1 cellular context compared by ENCODE assay signal in the genomic region with DNA sequence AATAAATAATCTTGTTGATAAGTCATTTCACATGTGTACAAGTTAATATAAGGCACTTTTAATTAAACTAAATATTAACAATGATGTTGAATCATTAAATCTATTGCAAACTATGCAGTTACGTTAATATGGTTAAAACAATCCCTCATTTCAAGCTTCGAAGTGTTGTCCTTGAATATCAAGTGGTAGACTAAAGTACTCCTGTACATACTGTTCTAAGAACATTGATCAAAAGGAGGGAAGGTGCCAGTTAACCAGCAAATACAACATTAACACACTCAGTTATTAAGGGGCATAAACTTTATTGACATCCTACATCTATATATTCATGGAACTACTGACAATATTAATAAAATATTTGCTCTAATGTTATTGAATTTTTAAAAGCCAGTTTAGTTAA.
TF ChIP-seq lines count a peak whose summit lies in the region.

No MANE protein-coding gene starts in this region.

TF ChIP-seq in SK-N-SH, 30 proteins besides CTCF, POLR2A, EP300 and RAD21 (continued from another document):
- TF ChIP-seq, protein P1, sequence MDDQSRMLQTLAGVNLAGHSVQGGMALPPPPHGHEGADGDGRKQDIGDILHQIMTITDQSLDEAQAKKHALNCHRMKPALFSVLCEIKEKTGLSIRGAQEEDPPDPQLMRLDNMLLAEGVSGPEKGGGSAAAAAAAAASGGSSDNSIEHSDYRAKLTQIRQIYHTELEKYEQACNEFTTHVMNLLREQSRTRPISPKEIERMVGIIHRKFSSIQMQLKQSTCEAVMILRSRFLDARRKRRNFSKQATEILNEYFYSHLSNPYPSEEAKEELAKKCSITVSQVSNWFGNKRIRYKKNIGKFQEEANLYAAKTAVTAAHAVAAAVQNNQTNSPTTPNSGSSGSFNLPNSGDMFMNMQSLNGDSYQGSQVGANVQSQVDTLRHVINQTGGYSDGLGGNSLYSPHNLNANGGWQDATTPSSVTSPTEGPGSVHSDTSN (IDR thresholded peaks at IDR 0.05), result no peak
- TF ChIP-seq CHD2 (IDR thresholded peaks at IDR 0.05; ENCODE audit: low read length, partially characterized antibody), result no peak
- TF ChIP-seq, protein P2, sequence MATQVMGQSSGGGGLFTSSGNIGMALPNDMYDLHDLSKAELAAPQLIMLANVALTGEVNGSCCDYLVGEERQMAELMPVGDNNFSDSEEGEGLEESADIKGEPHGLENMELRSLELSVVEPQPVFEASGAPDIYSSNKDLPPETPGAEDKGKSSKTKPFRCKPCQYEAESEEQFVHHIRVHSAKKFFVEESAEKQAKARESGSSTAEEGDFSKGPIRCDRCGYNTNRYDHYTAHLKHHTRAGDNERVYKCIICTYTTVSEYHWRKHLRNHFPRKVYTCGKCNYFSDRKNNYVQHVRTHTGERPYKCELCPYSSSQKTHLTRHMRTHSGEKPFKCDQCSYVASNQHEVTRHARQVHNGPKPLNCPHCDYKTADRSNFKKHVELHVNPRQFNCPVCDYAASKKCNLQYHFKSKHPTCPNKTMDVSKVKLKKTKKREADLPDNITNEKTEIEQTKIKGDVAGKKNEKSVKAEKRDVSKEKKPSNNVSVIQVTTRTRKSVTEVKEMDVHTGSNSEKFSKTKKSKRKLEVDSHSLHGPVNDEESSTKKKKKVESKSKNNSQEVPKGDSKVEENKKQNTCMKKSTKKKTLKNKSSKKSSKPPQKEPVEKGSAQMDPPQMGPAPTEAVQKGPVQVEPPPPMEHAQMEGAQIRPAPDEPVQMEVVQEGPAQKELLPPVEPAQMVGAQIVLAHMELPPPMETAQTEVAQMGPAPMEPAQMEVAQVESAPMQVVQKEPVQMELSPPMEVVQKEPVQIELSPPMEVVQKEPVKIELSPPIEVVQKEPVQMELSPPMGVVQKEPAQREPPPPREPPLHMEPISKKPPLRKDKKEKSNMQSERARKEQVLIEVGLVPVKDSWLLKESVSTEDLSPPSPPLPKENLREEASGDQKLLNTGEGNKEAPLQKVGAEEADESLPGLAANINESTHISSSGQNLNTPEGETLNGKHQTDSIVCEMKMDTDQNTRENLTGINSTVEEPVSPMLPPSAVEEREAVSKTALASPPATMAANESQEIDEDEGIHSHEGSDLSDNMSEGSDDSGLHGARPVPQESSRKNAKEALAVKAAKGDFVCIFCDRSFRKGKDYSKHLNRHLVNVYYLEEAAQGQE (IDR thresholded peaks at IDR 0.05; ENCODE audit: low read depth, low read length), result no peak
- no peak for TF ChIP-seq RXRA (IDR thresholded peaks at IDR 0.05; ENCODE audit: borderline replicate concordance, low read depth)
- no peak for TF ChIP-seq GABPA (IDR thresholded peaks at IDR 0.05; ENCODE audit: low read depth)
- no peak for TF ChIP-seq FOSL2 (IDR thresholded peaks at IDR 0.05; ENCODE audit: borderline replicate concordance, low read depth)
- TF ChIP-seq NRF1 (IDR thresholded peaks at IDR 0.05; ENCODE audit: low read depth, low read length), result no peak
- TF ChIP-seq POLR2AphosphoS5 (IDR thresholded peaks at IDR 0.05; ENCODE audit: low read depth, low read length), result no peak
- no peak for TF ChIP-seq JUND (IDR thresholded peaks at IDR 0.05)
